24 cellular contexts compared by ENCODE assay signal in the genomic region with DNA sequence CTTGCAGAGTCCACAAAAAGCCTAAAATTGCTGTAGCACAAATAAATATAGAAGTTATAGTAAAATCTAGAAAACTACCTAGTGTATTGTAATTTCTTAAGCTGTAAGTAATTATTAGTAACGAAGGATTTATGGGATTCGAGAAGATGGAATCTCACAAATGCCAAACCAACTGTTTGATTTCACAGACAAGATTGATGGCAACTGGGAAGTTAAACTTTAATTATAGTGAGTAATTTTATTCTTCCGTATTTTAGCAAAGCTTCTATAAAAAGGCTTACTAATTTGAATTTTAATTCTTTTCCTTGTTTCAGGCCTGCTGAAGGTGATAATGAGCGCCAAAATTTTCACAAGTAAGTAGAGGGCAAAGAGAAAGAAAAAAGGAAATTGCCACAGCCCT. TPM values are rescaled to one million over a fixed set of nuclear protein-coding genes. Genes with fewer than 3 reads are reported as not detected.
"Had no signal": no experiment of that assay in that cellular context is flagged by ENCODE, and none has a peak within 500 bp of the region (broad histone marks: within the 10 kb centered on the region; RNA-seq: fewer than 3 reads in every experiment).

No MANE protein-coding gene starts in this region.

- H3K4me2 ChIP-seq: SK-N-SH had no signal

- ATAC-seq: HepG2, Panc1, PC-3, T-cell had no signal

- H3K9me2 ChIP-seq: SK-N-SH had no signal

- H3K9ac ChIP-seq: SK-N-SH had no signal

- FAIRE-seq: HepG2 had no signal

- H3K9me3 ChIP-seq: SK-N-SH had no signal

- DNase-seq: IMR-90, Kasumi-1, KG1, NCI-H1092, NCI-H1105 treated with DMSO at 0.1 percent for 48 hours, NCI-H1417 treated with DMSO at 0.1 percent for 48 hours, NCI-H146, NCI-H1694 treated with DMSO at 0.1 percent for 48 hours, NCI-H1930, NCI-H2081, NCI-H2171, NCI-H345, NCI-H446 treated with DMSO at 0.1 percent for 48 hours, NCI-H510A treated with DMSO at 0.1 percent for 48 hours, NCI-H526, PC-3, SHP77, SK-N-SH, SW 1271, T-cell had no signal

- H3K27ac ChIP-seq: RWPE1 had no signal

RNA-seq across cellular contexts. Expression of a gene that starts 36.6 kb away (rescaled TPM):
- total RNA-seq: HT1080 had no signal
